ENCODE assay signal across 8 cellular contexts in the genomic region with DNA sequence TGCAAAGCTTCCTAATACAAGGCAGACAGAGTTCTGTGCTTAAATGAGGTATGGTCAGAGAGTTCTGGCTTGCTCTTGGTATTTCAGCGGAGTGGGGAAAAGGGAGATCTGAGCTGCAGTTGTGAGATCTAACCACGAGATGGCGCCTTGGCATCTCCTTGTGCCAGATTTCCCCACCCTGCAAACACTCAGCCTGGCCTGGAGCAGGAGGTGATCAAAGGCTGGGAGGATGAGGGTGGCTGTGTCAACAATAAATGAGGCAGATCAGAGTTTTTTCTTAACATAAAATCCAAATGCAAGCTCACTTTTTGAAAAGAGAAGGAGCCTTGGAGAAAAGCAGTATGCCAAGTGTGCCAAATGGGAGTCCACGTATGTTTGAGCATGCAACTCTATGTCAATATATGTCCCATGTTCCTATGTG. TPM values are rescaled to one million over a fixed set of nuclear protein-coding genes. Genes with fewer than 3 reads are reported as not detected.
DNase-seq lines count a peak whose midpoint lies in the region; ATAC-seq and TF ChIP-seq lines count a peak whose summit lies in the region.

No MANE protein-coding gene starts in this region.

- DNase-seq in DMS 273 (lab: John Stamatoyannopoulos, UW; ENCODE audit: unreplicated experiment) (peak; percentile 89), HUDEP-2 (lab: John Stamatoyannopoulos, UW; ENCODE audit: unreplicated experiment in 76 of 76) (peak in 56 of 76 experiments; percentile 2 to 67 (median 41)), OCI-M2 (lab: John Stamatoyannopoulos, UW; ENCODE audit: unreplicated experiment) (peak; percentile 67), fibroblast of lung (ENCODE audit: low read depth in 2 of 2) (peak; percentile 40 to 66), transverse colon (peak; percentile 68), GOT3 (lab: John Stamatoyannopoulos, UW) (no peak)
- DNase-seq in activated T-cell treated with anti-CD3 and anti-CD28 coated beads, Interleukin-2, amount 50 U/mL, for 4 hours: peak; percentile 60

- ATAC-seq in activated T-cell treated with anti-CD3 and anti-CD28 coated beads, Interleukin-2, amount 50 U/mL, for 4 hours: peak; percentile 49 to 69

- TF ChIP-seq EP300 in transverse colon (IDR thresholded peaks at IDR 0.05; ENCODE audit: low read depth): no peak

- TF ChIP-seq CTCF in fibroblast of lung (conservative IDR thresholded peaks at IDR 0.05 in 1 of 2, IDR thresholded peaks at IDR 0.05 in 1 of 2; ENCODE audit: low read depth in 1 of 2, low read length in 2 of 2) (peak; percentile 82 to 91), nephron (IDR thresholded peaks at IDR 0.05; ENCODE audit: unreplicated experiment in 3 of 3) (peak; percentile 82 to 89 (median 89)), transverse colon (IDR thresholded peaks at IDR 0.05) (peak; percentile 79 to 87 (median 83))

- H3K4me3 ChIP-seq in fibroblast of lung (replicated peaks in 1 of 4; ENCODE audit: control extremely low read depth in 1 of 4, insufficient read depth in 1 of 4, low read depth in 3 of 4, low read length in 4 of 4) (no peak overlapping the region), transverse colon (no peak overlapping the region)

- no peaks in the 10 kb centered on the region for H3K79me2 ChIP-seq in fibroblast of lung (ENCODE audit: control insufficient read depth, insufficient read depth, low read length)

- peaks cover 17% of the 10 kb centered on the region for H3K36me3 ChIP-seq in fibroblast of lung (ENCODE audit: control insufficient read depth, insufficient read depth, low read length)
- no peaks in the 10 kb centered on the region for H3K36me3 ChIP-seq in transverse colon

- H2AFZ ChIP-seq in fibroblast of lung (ENCODE audit: low read length): no peak overlapping the region

- in situ Hi-C loops in transverse colon (cut with MboI; ENCODE audit: low pct_ligation_motif_present in 1 of 4, low pct_unique_long_range_greater_than_20kb in 1 of 4, low sequenced_read_pairs in 3 of 4): loop anchor here (5.0 to 25.0 kb wide), 7 partner anchors 107 to 382 kb away; partner anchors contain the start of gene SFPQ (in 2 of the 4)

- no peak for TF ChIP-seq POLR2A in transverse colon (IDR thresholded peaks at IDR 0.05)

- H3K27ac ChIP-seq in fibroblast of lung (ENCODE audit: insufficient read depth, low read length): no peak overlapping the region
- no peak overlapping the region for H3K27ac ChIP-seq in transverse colon

- no peaks in the 10 kb centered on the region for H3K27me3 Mint-ChIP-seq in activated T-cell treated with anti-CD3 and anti-CD28 coated beads, Interleukin-2, amount 50 U/mL, for 4 hours (ENCODE audit: low read depth)
- H3K27me3 Mint-ChIP-seq in nephron (ENCODE audit: low read depth): peaks cover 55% of the 10 kb centered on the region

- no peaks in the 10 kb centered on the region for H3K9me3 ChIP-seq in fibroblast of lung (ENCODE audit: control insufficient read depth, insufficient read depth, low read depth, low read length)
- no peaks in the 10 kb centered on the region for H3K9me3 ChIP-seq in transverse colon

- no peak overlapping the region for H3K27ac Mint-ChIP-seq in nephron

- no peak overlapping the region for H3K4me2 ChIP-seq in fibroblast of lung (ENCODE audit: extremely low read depth, insufficient read depth, low read length)

- H3K36me3 Mint-ChIP-seq in activated T-cell treated with anti-CD3 and anti-CD28 coated beads, Interleukin-2, amount 50 U/mL, for 4 hours (ENCODE audit: insufficient read depth): peaks cover 10% of the 10 kb centered on the region
- H3K36me3 Mint-ChIP-seq in nephron (ENCODE audit: low read depth): peaks cover 10% of the 10 kb centered on the region

- H3K4me1 Mint-ChIP-seq in activated T-cell treated with anti-CD3 and anti-CD28 coated beads, Interleukin-2, amount 50 U/mL, for 4 hours (ENCODE audit: low read depth): peaks cover 12% of the 10 kb centered on the region
- H3K4me1 Mint-ChIP-seq in nephron: peaks cover 27% of the 10 kb centered on the region

- intact Hi-C loops in transverse colon (cut with DNase I; ENCODE audit: low total_unique reads): loop anchor here (2.0 to 5.0 kb wide), 2 partner anchors 158 to 208 kb away; no protein-coding TSS in a partner anchor

- H3K9ac ChIP-seq in fibroblast of lung (ENCODE audit: insufficient read depth, low read length): no peak overlapping the region

- no peaks in the 10 kb centered on the region for H4K20me1 ChIP-seq in fibroblast of lung (ENCODE audit: control insufficient read depth, extremely low read depth, insufficient read depth, low read length)

- peaks cover 6% of the 10 kb centered on the region for H3K27me3 ChIP-seq in fibroblast of lung (ENCODE audit: control insufficient read depth, insufficient read depth, low read length)
- peaks cover 33% of the 10 kb centered on the region for H3K27me3 ChIP-seq in transverse colon

- 31 to 67% methylated on average over 1 to 4 of the region's 4 CpGs for whole genome bisulfite sequencing in transverse colon (ENCODE audit: low coverage in 1 of 2), 2 donors

- H3K9me3 Mint-ChIP-seq in activated T-cell treated with anti-CD3 and anti-CD28 coated beads, Interleukin-2, amount 50 U/mL, for 4 hours: no peaks in the 10 kb centered on the region
- no peaks in the 10 kb centered on the region for H3K9me3 Mint-ChIP-seq in nephron

- H3K4me1 ChIP-seq in fibroblast of lung (ENCODE audit: control insufficient read depth, extremely low read depth, insufficient read depth, low read length): no peaks in the 10 kb centered on the region
- peaks cover 0 to 15% (median 12%) of the 10 kb centered on the region in 4 donors for H3K4me1 ChIP-seq in transverse colon

- H3K4me3 Mint-ChIP-seq in activated T-cell treated with anti-CD3 and anti-CD28 coated beads, Interleukin-2, amount 50 U/mL, for 4 hours: no peak overlapping the region
- H3K4me3 Mint-ChIP-seq in nephron: no peak overlapping the region

RNA-seq across cellular contexts. Expression of gene TFAP2E, which starts 4.1 kb away (rescaled TPM):
- total RNA-seq in activated T-cell treated with anti-CD3 and anti-CD28 coated beads, Interleukin-2, amount 50 U/mL, for 4 hours: 1 to 10 TPM in 1 of 3 donors, under 1 TPM in 2; 0.55 to 1.3 (median 0.76) TPM
- total RNA-seq in fibroblast of lung (0.26 and 0.83 TPM in 2 replicates), transverse colon (1 to 10 TPM in 1 of 4 donors, under 1 TPM in 1, not detected in 2; 0.27 to 1.4 TPM)
- polyA plus RNA-seq in fibroblast of lung: 0.16 and 0.17 TPM in 2 replicates
- polyA plus RNA-seq in fibroblast of lung (2012): 0.39 and 0.43 TPM in 2 replicates
- polyA minus RNA-seq in fibroblast of lung (ENCODE audit: low replicate concordance): not detected in 2 replicates

RNA-seq across cellular contexts. Expression of gene NCDN, which starts 11.4 kb away (rescaled TPM):
- total RNA-seq in activated T-cell treated with anti-CD3 and anti-CD28 coated beads, Interleukin-2, amount 50 U/mL, for 4 hours: 10 to 100 TPM; 60.6 to 61.8 (median 61.6) TPM
- total RNA-seq in fibroblast of lung (20.0 and 33.2 TPM in 2 replicates), transverse colon (10 to 100 TPM in 1 of 4 donors, 1 to 10 TPM in 3; 6.7 to 11.3 (median 9.5) TPM)
- polyA plus RNA-seq in fibroblast of lung: 18.1 and 27.6 TPM in 2 replicates
- 32.4 and 46.7 TPM in 2 replicates for polyA plus RNA-seq in fibroblast of lung (2012)
- polyA minus RNA-seq in fibroblast of lung (ENCODE audit: low replicate concordance): 44.6 and 47.5 TPM in 2 replicates

RNA-seq across cellular contexts. Expression of gene KIAA0319L, which starts 11.8 kb away (rescaled TPM):
- 10 to 100 TPM; 16.4 to 19.2 (median 17.4) TPM for total RNA-seq in activated T-cell treated with anti-CD3 and anti-CD28 coated beads, Interleukin-2, amount 50 U/mL, for 4 hours
- total RNA-seq in fibroblast of lung: 38.5 and 65.4 TPM in 2 replicates
- polyA plus RNA-seq in fibroblast of lung: 47.6 and 66.1 TPM in 2 replicates
- polyA plus RNA-seq in fibroblast of lung (2012): 23.4 and 32.0 TPM in 2 replicates
- polyA minus RNA-seq in fibroblast of lung (ENCODE audit: low replicate concordance): 20.3 and 31.6 TPM in 2 replicates
- 100 to 1,000 TPM in 2 of 4 donors, 10 to 100 TPM in 2; 91.7 to 112 (median 97.6) TPM for total RNA-seq in transverse colon
